In genomic region chr6:157060440-157060949, GRCh38 we compare ENCODE assay signal across 1 cellular context.
TF ChIP-seq lines count a peak whose summit lies in the region.

No MANE protein-coding gene starts in this region.

TF ChIP-seq in IMR-90, 13 proteins besides CTCF, POLR2A, EP300 and RAD21:
- TF ChIP-seq CHD1 (IDR thresholded peaks at IDR 0.05; ENCODE audit: low read depth, low read length), result no peak
- TF ChIP-seq SMC3 (IDR thresholded peaks at IDR 0.05; ENCODE audit: low read depth, low read length), result no peak
- no peak for TF ChIP-seq BHLHE40 (IDR thresholded peaks at IDR 0.05; ENCODE audit: low read depth, low read length)
- no peak for TF ChIP-seq ELK1 (IDR thresholded peaks at IDR 0.05; ENCODE audit: borderline replicate concordance, low read depth, low read length)
- no peak for TF ChIP-seq NFE2L2 (IDR thresholded peaks at IDR 0.05; ENCODE audit: low read depth, low read length)
- no peak for TF ChIP-seq CEBPB (IDR thresholded peaks at IDR 0.05; ENCODE audit: low read depth, low read length)
- TF ChIP-seq RCOR1 (IDR thresholded peaks at IDR 0.05; ENCODE audit: insufficient replicate concordance, low read length), result no peak
- TF ChIP-seq FOS (IDR thresholded peaks at IDR 0.05; ENCODE audit: low read depth, low read length), result no peak
- no peak for TF ChIP-seq MAZ (IDR thresholded peaks at IDR 0.05; ENCODE audit: borderline replicate concordance, low read depth, low read length)
- no peak for TF ChIP-seq MAFK (IDR thresholded peaks at IDR 0.05; ENCODE audit: low read depth, low read length)
- TF ChIP-seq USF2 (IDR thresholded peaks at IDR 0.05; ENCODE audit: low read depth, low read length), result no peak
- TF ChIP-seq RFX5 (IDR thresholded peaks at IDR 0.05; ENCODE audit: low read depth, low read length), result no peak
- TF ChIP-seq MXI1 (IDR thresholded peaks at IDR 0.05; ENCODE audit: borderline replicate concordance, low read depth, low read length), result no peak
